In the genomic region with DNA sequence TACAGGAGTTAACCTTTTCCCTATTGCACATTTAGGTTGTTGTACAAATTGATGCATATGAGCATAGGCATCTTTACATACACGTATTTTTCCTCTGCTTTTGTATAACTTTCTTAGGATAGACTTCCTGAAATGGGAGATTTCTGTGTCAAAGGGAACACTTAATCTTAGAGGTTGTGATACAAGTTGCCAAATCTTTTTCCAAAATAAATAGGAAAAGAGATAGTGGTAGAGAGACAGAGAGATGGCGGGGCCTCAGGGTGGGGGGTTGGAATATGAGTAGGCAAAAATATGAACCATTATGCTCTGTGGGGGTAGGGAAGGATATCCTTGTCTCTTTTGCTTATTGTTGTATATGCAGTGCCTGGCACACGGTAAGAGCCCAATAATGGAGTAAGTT, we compare ENCODE assay signal across 16 cellular contexts.
A peak's percentile ranks its signal among the peaks of the same experiment; 100 is the strongest.
DNase-seq lines count a peak whose midpoint lies in the region; ATAC-seq and TF ChIP-seq lines count a peak whose summit lies in the region.
"Had no signal": no experiment of that assay in that cellular context is flagged by ENCODE, and none has a peak within 500 bp of the region (broad histone marks: within the 10 kb centered on the region; RNA-seq: fewer than 3 reads in every experiment).

No MANE protein-coding gene starts in this region.

- H3K4me1 Mint-ChIP-seq in chondrocyte (ENCODE audit: low read depth), result peaks cover 47% of the 10 kb centered on the region
- H3K4me1 Mint-ChIP-seq: B cell had no signal

- no peak overlapping the region for H2AFZ ChIP-seq in smooth muscle cell (ENCODE audit: low read depth)

- peak; percentile 38 for ATAC-seq in Right ventricle myocardium inferior
- ATAC-seq in left cardiac atrium, result peak in 1 of 2 donors; percentile 14
- no peak for ATAC-seq in stimulated activated naive CD8-positive, alpha-beta T cell treated with anti-CD3 and anti-CD28 coated beads, Interleukin-15, Interleukin-2, amounts not matched to agents 100 U/mL and 50 U/mL, for 24 hours

- 80% methylated on average over 3 of the region's 3 CpGs for WGBS in smooth muscle cell (ENCODE audit: low lambda C conversion rate)

- peak overlapping the region; percentile 87 for H3K27ac Mint-ChIP-seq in chondrocyte (ENCODE audit: unreplicated experiment)
- H3K27ac Mint-ChIP-seq: B cell; CD4-positive, alpha-beta T cell had no signal

- H3K4me3 ChIP-seq in smooth muscle cell, result no peak overlapping the region
- no peak overlapping the region for H3K4me3 ChIP-seq in H7 (ENCODE audit: insufficient read depth, low read depth, low read length)

- H4K20me1 ChIP-seq in smooth muscle cell (ENCODE audit: low read depth), result no peaks in the 10 kb centered on the region

- H3K36me3 ChIP-seq in smooth muscle cell (ENCODE audit: low read depth) (no peaks in the 10 kb centered on the region), H7 (replicated peaks; ENCODE audit: control insufficient read depth, insufficient read depth, low read length) (no peaks in the 10 kb centered on the region)

- no peak overlapping the region for H3K9ac ChIP-seq in smooth muscle cell (ENCODE audit: low read depth)
- H3K9ac ChIP-seq: SK-N-SH had no signal

- TF ChIP-seq CTCF in chondrocyte (IDR thresholded peaks at IDR 0.05) (no peak), smooth muscle cell (IDR thresholded peaks at IDR 0.05; ENCODE audit: borderline replicate concordance, insufficient read depth, poor library complexity, severe bottlenecking) (no peak)

- H3F3A ChIP-seq in smooth muscle cell (ENCODE audit: low read depth), result peaks cover 3% of the 10 kb centered on the region

- DNase-seq in Right ventricle myocardium inferior (ENCODE audit: missing footprints) (no peak), cardiac septum (ENCODE audit: low spot score) (no peak), chondrocyte (ENCODE audit: low spot score) (no peak), left cardiac atrium (peak; percentile 31), smooth muscle cell (lab: John Stamatoyannopoulos, UW; ENCODE audit: unreplicated experiment) (no peak), AG08396 (ENCODE audit: low spot score) (no peak), H7 (no peak)
- DNase-seq in stimulated activated naive CD8-positive, alpha-beta T cell treated with anti-CD3 and anti-CD28 coated beads, Interleukin-15, Interleukin-2, amounts not matched to agents 100 U/mL and 50 U/mL, for 24 hours, result no peak
- DNase-seq: CD4-positive, alpha-beta T cell; GF-D8; Karpas-422; NCI-H1105 treated with DMSO at 0.1 percent for 48 hours; NCI-H187 treated with DMSO at 0.1 percent for 48 hours; NCI-H526; SK-N-SH had no signal

- no peaks in the 10 kb centered on the region for H3K36me3 Mint-ChIP-seq in chondrocyte (ENCODE audit: low read depth)

- intact Hi-C loops in Right ventricle myocardium inferior (cut with DNase I), result no loop called here
- intact Hi-C loops in cardiac septum (cut with DNase I), result no loop called here
- intact Hi-C loops in left cardiac atrium (cut with DNase I), result no loop called here

- H3K4me3 Mint-ChIP-seq in chondrocyte (ENCODE audit: unreplicated experiment), result no peak overlapping the region
- H3K4me3 Mint-ChIP-seq: B cell; CD4-positive, alpha-beta T cell had no signal

- no peaks in the 10 kb centered on the region for H3K9me3 ChIP-seq in smooth muscle cell (replicated peaks; ENCODE audit: low read depth)
- H3K9me3 ChIP-seq: SK-N-SH had no signal

- H3K79me2 ChIP-seq in smooth muscle cell (ENCODE audit: low read depth), result no peaks in the 10 kb centered on the region

- H3K4me1 ChIP-seq in smooth muscle cell (ENCODE audit: low read depth), result peaks cover 20% of the 10 kb centered on the region

- no peaks in the 10 kb centered on the region for H3K9me3 Mint-ChIP-seq in chondrocyte (ENCODE audit: low read depth)
- H3K9me3 Mint-ChIP-seq: CD4-positive, alpha-beta T cell had no signal

- no peaks in the 10 kb centered on the region for H3K27me3 ChIP-seq in smooth muscle cell (ENCODE audit: low read depth)
- H3K27me3 ChIP-seq in H7 (ENCODE audit: control insufficient read depth, insufficient read depth, low read length), result no peaks in the 10 kb centered on the region

- no peaks in the 10 kb centered on the region for H3K27me3 Mint-ChIP-seq in chondrocyte (ENCODE audit: low read depth)
- H3K27me3 Mint-ChIP-seq: B cell; CD4-positive, alpha-beta T cell had no signal

- H3K4me2 ChIP-seq in smooth muscle cell, result peak overlapping the region; percentile 20
- H3K4me2 ChIP-seq: SK-N-SH had no signal

- H3K27ac ChIP-seq in smooth muscle cell (ENCODE audit: low read depth), result no peak overlapping the region
